ENCODE assay signal across 13 cellular contexts in the genomic region with DNA sequence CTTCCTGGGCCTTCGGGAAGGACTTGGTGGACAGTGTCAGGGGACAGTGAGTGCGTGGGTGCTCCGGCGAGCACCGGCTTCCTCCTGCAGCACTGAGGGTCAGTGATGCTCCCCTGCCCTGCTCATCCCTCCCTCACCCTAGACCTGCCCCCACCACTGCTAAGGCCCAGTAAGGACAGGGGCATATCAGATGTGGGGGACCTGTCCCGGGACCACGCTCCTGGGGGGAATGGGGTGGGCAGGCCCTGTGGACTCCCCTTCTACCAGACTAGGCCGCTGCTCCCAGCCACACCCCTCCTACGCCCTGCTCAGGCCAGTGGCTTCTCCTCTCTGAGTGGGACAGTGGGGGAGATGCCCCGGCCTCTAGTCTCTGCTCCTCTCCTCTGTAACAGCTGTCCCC. TPM values are rescaled to one million over a fixed set of nuclear protein-coding genes. Genes with fewer than 3 reads are reported as not detected.
DNase-seq lines count a peak whose midpoint lies in the region; ATAC-seq and TF ChIP-seq lines count a peak whose summit lies in the region.
"Had no signal": no experiment of that assay in that cellular context is flagged by ENCODE, and none has a peak within 500 bp of the region (broad histone marks: within the 10 kb centered on the region; RNA-seq: fewer than 3 reads in every experiment).

No MANE protein-coding gene starts in this region.

- no peak for DNase-seq in activated CD4-positive, alpha-beta T cell treated with anti-CD3 and anti-CD28 coated beads, Interleukin-2, amount 10 ng/mL, durations not matched to agents 24 days and 14 days
- DNase-seq in activated CD4-positive, alpha-beta T cell treated with anti-CD3 and anti-CD28 coated beads for 4 hours: no peak
- DNase-seq in activated naive CD8-positive, alpha-beta T cell treated with anti-CD3 and anti-CD28 coated beads, Interleukin-2, amount 50 U/mL, for 24 hours: no peak
- no peak for DNase-seq in activated naive CD8-positive, alpha-beta T cell treated with anti-CD3 and anti-CD28 coated beads for 36 hours
- no peak for DNase-seq in stimulated activated effector memory CD8-positive, alpha-beta T cell treated with anti-CD3 and anti-CD28 coated beads, Interleukin-12 subunit alpha, Interleukin-12 subunit beta, amount 100 ng/mL, for 72 hours (ENCODE audit: low spot score in 2 of 2)
- DNase-seq in NCI-H187 treated with DMSO at 0.1 percent for 48 hours (lab: John Stamatoyannopoulos, UW) (no peak), GM13976 (ENCODE audit: low spot score) (no peak)
- DNase-seq: GOT3 had no signal

- ATAC-seq in activated naive CD8-positive, alpha-beta T cell treated with anti-CD3 and anti-CD28 coated beads, Interleukin-2, amount 50 U/mL, for 24 hours: no peak
- ATAC-seq in stimulated activated effector memory CD8-positive, alpha-beta T cell treated with anti-CD3 and anti-CD28 coated beads, Interleukin-12 subunit alpha, Interleukin-12 subunit beta, amount 100 ng/mL, for 72 hours: no peak
- ATAC-seq: GM12878 had no signal

- in situ Hi-C loops in GM13976 (cut with MboI; ENCODE audit: low sequenced_read_pairs, unreplicated experiment): no loop called here

- TF ChIP-seq CTCF in nephron (IDR thresholded peaks at IDR 0.05; ENCODE audit: unreplicated experiment in 3 of 3) (no peak), GM13976 (IDR thresholded peaks at IDR 0.05; ENCODE audit: borderline replicate concordance, control extremely low read depth, extremely low read depth, insufficient read depth, missing control alignments) (no peak)

- peak overlapping the region; percentile 51 for H3K27ac Mint-ChIP-seq in activated CD4-positive, alpha-beta T cell treated with anti-CD3 and anti-CD28 coated beads, Interleukin-2, amount 10 ng/mL, durations not matched to agents 24 days and 14 days
- no peak overlapping the region for H3K27ac Mint-ChIP-seq in activated naive CD8-positive, alpha-beta T cell treated with anti-CD3 and anti-CD28 coated beads, Interleukin-2, amount 50 U/mL, for 24 hours
- no peak overlapping the region for H3K27ac Mint-ChIP-seq in activated naive CD8-positive, alpha-beta T cell treated with anti-CD3 and anti-CD28 coated beads for 36 hours
- H3K27ac Mint-ChIP-seq in nephron: no peak overlapping the region
- peak overlapping the region; percentile 71 for H3K27ac Mint-ChIP-seq in stimulated activated effector memory CD8-positive, alpha-beta T cell treated with anti-CD3 and anti-CD28 coated beads, Interleukin-12 subunit alpha, Interleukin-12 subunit beta, amount 100 ng/mL, for 72 hours

- no peaks in the 10 kb centered on the region for H3K9me3 Mint-ChIP-seq in activated CD4-positive, alpha-beta T cell treated with anti-CD3 and anti-CD28 coated beads, Interleukin-2, amount 10 ng/mL, durations not matched to agents 24 days and 14 days
- no peaks in the 10 kb centered on the region for H3K9me3 Mint-ChIP-seq in activated naive CD8-positive, alpha-beta T cell treated with anti-CD3 and anti-CD28 coated beads, Interleukin-2, amount 50 U/mL, for 24 hours
- no peaks in the 10 kb centered on the region for H3K9me3 Mint-ChIP-seq in activated naive CD8-positive, alpha-beta T cell treated with anti-CD3 and anti-CD28 coated beads for 36 hours
- H3K9me3 Mint-ChIP-seq in nephron: no peaks in the 10 kb centered on the region
- H3K9me3 Mint-ChIP-seq in stimulated activated effector memory CD8-positive, alpha-beta T cell treated with anti-CD3 and anti-CD28 coated beads, Interleukin-12 subunit alpha, Interleukin-12 subunit beta, amount 100 ng/mL, for 72 hours: no peaks in the 10 kb centered on the region

- peaks cover 4% of the 10 kb centered on the region for H3K27me3 Mint-ChIP-seq in activated CD4-positive, alpha-beta T cell treated with anti-CD3 and anti-CD28 coated beads, Interleukin-2, amount 10 ng/mL, durations not matched to agents 24 days and 14 days
- peaks cover 4% of the 10 kb centered on the region for H3K27me3 Mint-ChIP-seq in activated naive CD8-positive, alpha-beta T cell treated with anti-CD3 and anti-CD28 coated beads, Interleukin-2, amount 50 U/mL, for 24 hours
- no peaks in the 10 kb centered on the region for H3K27me3 Mint-ChIP-seq in activated naive CD8-positive, alpha-beta T cell treated with anti-CD3 and anti-CD28 coated beads for 36 hours
- H3K27me3 Mint-ChIP-seq in nephron (ENCODE audit: low read depth): no peaks in the 10 kb centered on the region

- H3K36me3 Mint-ChIP-seq in activated CD4-positive, alpha-beta T cell treated with anti-CD3 and anti-CD28 coated beads, Interleukin-2, amount 10 ng/mL, durations not matched to agents 24 days and 14 days (ENCODE audit: low read depth): peaks cover 22% of the 10 kb centered on the region
- H3K36me3 Mint-ChIP-seq in activated naive CD8-positive, alpha-beta T cell treated with anti-CD3 and anti-CD28 coated beads, Interleukin-2, amount 50 U/mL, for 24 hours (ENCODE audit: low read depth): peaks cover 6% of the 10 kb centered on the region
- H3K36me3 Mint-ChIP-seq in activated naive CD8-positive, alpha-beta T cell treated with anti-CD3 and anti-CD28 coated beads for 36 hours: peaks cover 18% of the 10 kb centered on the region
- peaks cover 16% of the 10 kb centered on the region for H3K36me3 Mint-ChIP-seq in nephron (ENCODE audit: low read depth)
- peaks cover 52% of the 10 kb centered on the region for H3K36me3 Mint-ChIP-seq in stimulated activated effector memory CD8-positive, alpha-beta T cell treated with anti-CD3 and anti-CD28 coated beads, Interleukin-12 subunit alpha, Interleukin-12 subunit beta, amount 100 ng/mL, for 72 hours

- intact Hi-C loops in activated CD4-positive, alpha-beta T cell treated with anti-CD3 and anti-CD28 coated beads, Interleukin-2, amount 10 ng/mL, durations not matched to agents 24 days and 14 days (cut with micrococcal nuclease): no loop called here

- no peak overlapping the region for H3K4me3 Mint-ChIP-seq in activated CD4-positive, alpha-beta T cell treated with anti-CD3 and anti-CD28 coated beads, Interleukin-2, amount 10 ng/mL, durations not matched to agents 24 days and 14 days
- H3K4me3 Mint-ChIP-seq in activated naive CD8-positive, alpha-beta T cell treated with anti-CD3 and anti-CD28 coated beads, Interleukin-2, amount 50 U/mL, for 24 hours: peak overlapping the region; percentile 8
- H3K4me3 Mint-ChIP-seq in activated naive CD8-positive, alpha-beta T cell treated with anti-CD3 and anti-CD28 coated beads for 36 hours: no peak overlapping the region
- peak overlapping the region in 2 of 3 experiments; percentile 47 to 56 for H3K4me3 Mint-ChIP-seq in nephron
- H3K4me3 Mint-ChIP-seq in stimulated activated effector memory CD8-positive, alpha-beta T cell treated with anti-CD3 and anti-CD28 coated beads, Interleukin-12 subunit alpha, Interleukin-12 subunit beta, amount 100 ng/mL, for 72 hours: no peak overlapping the region

- peaks cover 19% of the 10 kb centered on the region for H3K4me1 Mint-ChIP-seq in activated CD4-positive, alpha-beta T cell treated with anti-CD3 and anti-CD28 coated beads, Interleukin-2, amount 10 ng/mL, durations not matched to agents 24 days and 14 days
- H3K4me1 Mint-ChIP-seq in activated naive CD8-positive, alpha-beta T cell treated with anti-CD3 and anti-CD28 coated beads, Interleukin-2, amount 50 U/mL, for 24 hours: peaks cover 14% of the 10 kb centered on the region
- H3K4me1 Mint-ChIP-seq in activated naive CD8-positive, alpha-beta T cell treated with anti-CD3 and anti-CD28 coated beads for 36 hours: peaks cover 11% of the 10 kb centered on the region
- peaks cover 36% of the 10 kb centered on the region for H3K4me1 Mint-ChIP-seq in nephron
- H3K4me1 Mint-ChIP-seq in stimulated activated effector memory CD8-positive, alpha-beta T cell treated with anti-CD3 and anti-CD28 coated beads, Interleukin-12 subunit alpha, Interleukin-12 subunit beta, amount 100 ng/mL, for 72 hours: peaks cover 37% of the 10 kb centered on the region

RNA-seq across cellular contexts. Expression of a gene that starts 3.2 kb away (rescaled TPM):
- total RNA-seq in activated CD4-positive, alpha-beta T cell treated with anti-CD3 and anti-CD28 coated beads, Interleukin-2, amount 10 ng/mL, durations not matched to agents 24 days and 14 days: 56.2 and 63.4 TPM in 2 replicates
- total RNA-seq in activated naive CD8-positive, alpha-beta T cell treated with anti-CD3 and anti-CD28 coated beads for 36 hours: 10 to 100 TPM; 44.6 to 53.5 TPM

RNA-seq across cellular contexts. Expression of a gene that starts 3.7 kb away (rescaled TPM):
- 2.2 and 2.6 TPM in 2 replicates for total RNA-seq in activated CD4-positive, alpha-beta T cell treated with anti-CD3 and anti-CD28 coated beads, Interleukin-2, amount 10 ng/mL, durations not matched to agents 24 days and 14 days
- total RNA-seq in activated naive CD8-positive, alpha-beta T cell treated with anti-CD3 and anti-CD28 coated beads for 36 hours: 1 to 10 TPM; 1.5 to 3.2 TPM

RNA-seq across cellular contexts. Expression of a gene that starts 12.9 kb away (rescaled TPM):
- 1,117 and 1,132 TPM in 2 replicates for total RNA-seq in activated CD4-positive, alpha-beta T cell treated with anti-CD3 and anti-CD28 coated beads, Interleukin-2, amount 10 ng/mL, durations not matched to agents 24 days and 14 days
- 1,000 to 10,000 TPM; 1,649 to 1,711 TPM for total RNA-seq in activated naive CD8-positive, alpha-beta T cell treated with anti-CD3 and anti-CD28 coated beads for 36 hours

RNA-seq across cellular contexts. Expression of a gene that starts 42.8 kb away (rescaled TPM):
- 220 and 240 TPM in 2 replicates for total RNA-seq in activated CD4-positive, alpha-beta T cell treated with anti-CD3 and anti-CD28 coated beads, Interleukin-2, amount 10 ng/mL, durations not matched to agents 24 days and 14 days
- 100 to 1,000 TPM; 277 to 287 TPM for total RNA-seq in activated naive CD8-positive, alpha-beta T cell treated with anti-CD3 and anti-CD28 coated beads for 36 hours

RNA-seq across cellular contexts. Expression of a gene that starts 43.3 kb away (rescaled TPM):
- total RNA-seq in activated CD4-positive, alpha-beta T cell treated with anti-CD3 and anti-CD28 coated beads, Interleukin-2, amount 10 ng/mL, durations not matched to agents 24 days and 14 days: not detected in 2 replicates
- not detected for total RNA-seq in activated naive CD8-positive, alpha-beta T cell treated with anti-CD3 and anti-CD28 coated beads for 36 hours
- total RNA-seq: A673, Daoy, HT-29 had no signal

Comparison
In these comparisons a context has a peak if more than half of its experiments do, and no peak if none do; other contexts are left out.
1. H3K4me3 Mint-ChIP-seq: peak in activated naive CD8-positive, alpha-beta T cell treated with anti-CD3 and anti-CD28 coated beads, Interleukin-2, amount 50 U/mL, for 24 hours (single experiment) and nephron (2 of 3); none in activated CD4-positive, alpha-beta T cell treated with anti-CD3 and anti-CD28 coated beads, Interleukin-2, amount 10 ng/mL, durations not matched to agents 24 days and 14 days (single experiment), activated naive CD8-positive, alpha-beta T cell treated with anti-CD3 and anti-CD28 coated beads for 36 hours (single experiment) and stimulated activated effector memory CD8-positive, alpha-beta T cell treated with anti-CD3 and anti-CD28 coated beads, Interleukin-12 subunit alpha, Interleukin-12 subunit beta, amount 100 ng/mL, for 72 hours (single experiment).
2. H3K27ac Mint-ChIP-seq: peak in activated CD4-positive, alpha-beta T cell treated with anti-CD3 and anti-CD28 coated beads, Interleukin-2, amount 10 ng/mL, durations not matched to agents 24 days and 14 days (single experiment) and stimulated activated effector memory CD8-positive, alpha-beta T cell treated with anti-CD3 and anti-CD28 coated beads, Interleukin-12 subunit alpha, Interleukin-12 subunit beta, amount 100 ng/mL, for 72 hours (single experiment); none in activated naive CD8-positive, alpha-beta T cell treated with anti-CD3 and anti-CD28 coated beads, Interleukin-2, amount 50 U/mL, for 24 hours (single experiment), activated naive CD8-positive, alpha-beta T cell treated with anti-CD3 and anti-CD28 coated beads for 36 hours (single experiment) and nephron (0 of 3).